39 cellular contexts compared by ENCODE assay signal in the genomic region with DNA sequence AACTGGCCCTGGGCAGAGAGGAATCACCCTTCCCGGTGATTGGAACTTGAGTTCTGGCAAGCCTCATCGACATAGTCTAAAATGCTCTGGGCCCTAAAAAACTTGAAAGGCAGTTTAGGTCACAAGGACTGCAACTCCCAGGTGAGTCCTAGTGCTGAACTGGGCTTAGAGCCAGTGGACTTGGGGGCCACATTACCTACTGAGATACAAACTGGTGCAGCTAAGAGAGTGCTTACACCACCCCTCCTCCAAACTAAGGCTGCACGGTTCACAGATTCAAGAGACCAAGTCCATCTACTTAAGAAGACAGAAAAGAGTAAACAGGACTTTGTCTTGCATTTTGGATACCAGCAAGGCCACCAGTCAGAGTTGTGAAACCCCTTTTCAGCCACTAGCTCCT. TPM values are rescaled to one million over a fixed set of nuclear protein-coding genes. Genes with fewer than 3 reads are reported as not detected.
"Had no signal": no experiment of that assay in that cellular context is flagged by ENCODE, and none has a peak within 500 bp of the region (broad histone marks: within the 10 kb centered on the region; RNA-seq: fewer than 3 reads in every experiment).

No MANE protein-coding gene starts in this region.

- H3K27me3 Mint-ChIP-seq: activated naive CD4-positive, alpha-beta T cell treated with anti-CD3 and anti-CD28 coated beads, Interleukin-2, amount 10 ng/mL, durations not matched to agents 7 days and 5 days; activated naive CD4-positive, alpha-beta T cell treated with anti-CD3 and anti-CD28 coated beads, Interleukin-2, amount 50 U/mL, for 24 hours; activated naive CD8-positive, alpha-beta T cell; activated naive CD8-positive, alpha-beta T cell treated with anti-CD3 and anti-CD28 coated beads for 36 hours; activated naive CD8-positive, alpha-beta T cell treated with anti-CD3 and anti-CD28 coated beads, Interleukin-2, amount 10 ng/mL, durations not matched to agents 7 days and 5 days; activated naive CD8-positive, alpha-beta T cell treated with anti-CD3 and anti-CD28 coated beads, Interleukin-2, amount 50 U/mL, for 24 hours; activated T-cell treated with anti-CD3 and anti-CD28 coated beads, Interleukin-2, amount 50 U/mL, for 24 hours; activated T-helper 17 cell treated with anti-CD3 and anti-CD28 coated beads, Interleukin-2, amount 50 U/mL, for 72 hours; central memory CD8-positive, alpha-beta T cell had no signal

- H3K4me3 ChIP-seq: adrenal gland, ascending aorta, body of pancreas, breast epithelium, cardiac muscle cell had no signal

- H3K4me1 ChIP-seq: adrenal gland, ascending aorta, body of pancreas, breast epithelium had no signal

- DNase-seq: activated effector memory CD4-positive, alpha-beta T cell treated with anti-CD3 and anti-CD28 coated beads, Interleukin-2, amount 50 U/mL, for 16 hours; activated effector memory CD4-positive, alpha-beta T cell treated with Interleukin-2 at 50 U/mL for 16 hours; activated gamma-delta T cell; activated gamma-delta T cell treated with Interleukin-2 at 50 U/mL for 16 hours; activated naive CD4-positive, alpha-beta T cell; activated naive CD4-positive, alpha-beta T cell treated with anti-CD3 and anti-CD28 coated beads for 36 hours; activated naive CD4-positive, alpha-beta T cell treated with anti-CD3 and anti-CD28 coated beads, Interleukin-2, amount 10 ng/mL, durations not matched to agents 7 days and 5 days; activated naive CD4-positive, alpha-beta T cell treated with Interleukin-2 at 50 U/mL for 16 hours; activated naive CD8-positive, alpha-beta T cell treated with anti-CD3 and anti-CD28 coated beads for 36 hours; activated naive CD8-positive, alpha-beta T cell treated with anti-CD3 and anti-CD28 coated beads, Interleukin-2, amount 10 ng/mL, durations not matched to agents 7 days and 5 days; activated naive CD8-positive, alpha-beta T cell treated with anti-CD3 and anti-CD28 coated beads, Interleukin-2, amount 50 U/mL, for 24 hours; activated T-cell treated with anti-CD3 and anti-CD28 coated beads for 4 hours; activated T-cell treated with anti-CD3 and anti-CD28 coated beads, Interleukin-2, amount 50 U/mL, for 1 hour; activated T-cell treated with anti-CD3 and anti-CD28 coated beads, Interleukin-2, amount 50 U/mL, for 24 hours; activated T-cell treated with anti-CD3 and anti-CD28 coated beads, Interleukin-2, amount 50 U/mL, for 4 hours; activated T-cell treated with anti-CD3 and anti-CD28 coated beads, Interleukin-2, amount 50 U/mL, for 48 hours; adrenal gland; amniotic stem cell; amygdala; anterior cingulate cortex; aorta; body of pancreas; brain microvascular endothelial cell; caudate nucleus; central memory CD4-positive, alpha-beta T cell; cerebellar nuclear complex had no signal

- H3K36me3 ChIP-seq: adrenal gland, brain microvascular endothelial cell, breast epithelium, cardiac muscle cell had no signal

- H3K9me3 ChIP-seq: adrenal gland had no signal

- H3K27me3 ChIP-seq: adrenal gland, ascending aorta, body of pancreas, brain microvascular endothelial cell, breast epithelium, cardiac muscle cell had no signal

- FAIRE-seq: astrocyte, bronchial epithelial cell had no signal

- H3K4me1 Mint-ChIP-seq: activated naive CD4-positive, alpha-beta T cell treated with anti-CD3 and anti-CD28 coated beads, Interleukin-2, amount 10 ng/mL, durations not matched to agents 7 days and 5 days; activated naive CD4-positive, alpha-beta T cell treated with anti-CD3 and anti-CD28 coated beads, Interleukin-2, amount 50 U/mL, for 24 hours; activated naive CD8-positive, alpha-beta T cell treated with anti-CD3 and anti-CD28 coated beads, Interleukin-2, amount 10 ng/mL, durations not matched to agents 7 days and 5 days; activated naive CD8-positive, alpha-beta T cell treated with anti-CD3 and anti-CD28 coated beads, Interleukin-2, amount 50 U/mL, for 24 hours; activated T-helper 17 cell treated with anti-CD3 and anti-CD28 coated beads, Interleukin-2, amount 50 U/mL, for 72 hours; brain; central memory CD8-positive, alpha-beta T cell had no signal

- H3K27ac Mint-ChIP-seq: activated naive CD4-positive, alpha-beta T cell treated with anti-CD3 and anti-CD28 coated beads for 36 hours; activated naive CD4-positive, alpha-beta T cell treated with anti-CD3 and anti-CD28 coated beads, Interleukin-2, amount 10 ng/mL, durations not matched to agents 7 days and 5 days; activated naive CD4-positive, alpha-beta T cell treated with anti-CD3 and anti-CD28 coated beads, Interleukin-2, amount 50 U/mL, for 24 hours; activated naive CD4-positive, alpha-beta T cell treated with anti-CD3 and anti-CD28 coated beads, Interleukin-2, amount 50 U/mL, for 72 hours; activated naive CD8-positive, alpha-beta T cell; activated naive CD8-positive, alpha-beta T cell treated with anti-CD3 and anti-CD28 coated beads for 36 hours; activated naive CD8-positive, alpha-beta T cell treated with anti-CD3 and anti-CD28 coated beads, Interleukin-2, amount 10 ng/mL, durations not matched to agents 7 days and 5 days; activated naive CD8-positive, alpha-beta T cell treated with anti-CD3 and anti-CD28 coated beads, Interleukin-2, amount 50 U/mL, for 24 hours; activated T-cell treated with anti-CD3 and anti-CD28 coated beads, Interleukin-2, amount 50 U/mL, for 24 hours; activated T-helper 1 cell treated with anti-CD3 and anti-CD28 coated beads, Interleukin-12 subunit alpha, Interleukin-12 subunit beta, Interleukin-2, Interleukin-4 antibody, amounts not matched to agents 30 ng/mL and 10 ng/mL and 1 ng/mL, durations not matched to agents 14 hours and 24 hours and 36 hours; activated T-helper 17 cell treated with anti-CD3 and anti-CD28 coated beads, Interleukin-2, amount 50 U/mL, for 72 hours; activated T-helper 2 cell treated with anti-CD3 and anti-CD28 coated beads, Interferon-gamma antibody, Interleukin-2, Interleukin-4, amounts not matched to agents 10 μg/mL and 5 μg/mL and 100 μg/mL, durations not matched to agents 14 hours and 24 hours and 36 hours; brain had no signal

- H3K27ac ChIP-seq: adrenal gland, ascending aorta, body of pancreas, brain microvascular endothelial cell, breast epithelium, cardiac muscle cell had no signal

- ATAC-seq: activated naive CD4-positive, alpha-beta T cell treated with anti-CD3 and anti-CD28 coated beads, Interleukin-2, amount 50 U/mL, for 72 hours; activated naive CD8-positive, alpha-beta T cell treated with anti-CD3 and anti-CD28 coated beads, Interleukin-2, amount 50 U/mL, for 24 hours; activated T-cell treated with anti-CD3 and anti-CD28 coated beads, Interleukin-2, amount 50 U/mL, for 4 hours; activated T-helper 17 cell treated with anti-CD3 and anti-CD28 coated beads, Interleukin-2, amount 50 U/mL, for 72 hours; body of pancreas had no signal

- H3K4me3 Mint-ChIP-seq: activated naive CD4-positive, alpha-beta T cell treated with anti-CD3 and anti-CD28 coated beads for 36 hours; activated naive CD4-positive, alpha-beta T cell treated with anti-CD3 and anti-CD28 coated beads, Interleukin-2, amount 10 ng/mL, durations not matched to agents 7 days and 5 days; activated naive CD4-positive, alpha-beta T cell treated with anti-CD3 and anti-CD28 coated beads, Interleukin-2, amount 50 U/mL, for 24 hours; activated naive CD8-positive, alpha-beta T cell; activated naive CD8-positive, alpha-beta T cell treated with anti-CD3 and anti-CD28 coated beads for 36 hours; activated naive CD8-positive, alpha-beta T cell treated with anti-CD3 and anti-CD28 coated beads, Interleukin-2, amount 10 ng/mL, durations not matched to agents 7 days and 5 days; activated naive CD8-positive, alpha-beta T cell treated with anti-CD3 and anti-CD28 coated beads, Interleukin-2, amount 50 U/mL, for 24 hours; activated T-cell treated with anti-CD3 and anti-CD28 coated beads, Interleukin-2, amount 50 U/mL, for 24 hours; activated T-cell treated with anti-CD3 and anti-CD28 coated beads, Interleukin-2, amount 50 U/mL, for 4 hours; activated T-helper 1 cell treated with anti-CD3 and anti-CD28 coated beads, Interleukin-12 subunit alpha, Interleukin-12 subunit beta, Interleukin-2, Interleukin-4 antibody, amounts not matched to agents 30 ng/mL and 10 ng/mL and 1 ng/mL, durations not matched to agents 14 hours and 24 hours and 36 hours; activated T-helper 17 cell treated with anti-CD3 and anti-CD28 coated beads, Interleukin-2, amount 50 U/mL, for 72 hours; brain; central memory CD8-positive, alpha-beta T cell had no signal

RNA-seq across cellular contexts. Expression of a gene that starts 25.3 kb away (rescaled TPM):
- total RNA-seq: ascending aorta had no signal
